Comparison of ENCODE assay signal across 8 cellular contexts in genomic region chr2:87456477-87457128, GRCh38.
DNase-seq lines count a peak whose midpoint lies in the region; ATAC-seq and TF ChIP-seq lines count a peak whose summit lies in the region.
"Not testable (repeated sequence)": the region's sequence is repeated elsewhere in the genome, so short reads cannot be mapped to it uniquely, and the experiment has no call there.

No MANE protein-coding gene starts in this region.

- H3K27me3 ChIP-seq in Peyer's patch; esophagus squamous epithelium; thoracic aorta (replicated peaks; ENCODE audit: insufficient read depth): not testable (repeated sequence)

- TF ChIP-seq POLR2A in Peyer's patch (IDR thresholded peaks at IDR 0.05); esophagus squamous epithelium (IDR thresholded peaks at IDR 0.05): not testable (repeated sequence)

- H3K27ac ChIP-seq in Peyer's patch (peak overlapping the region in 3 of 4 donors; percentile 55 to 79 (median 58)), esophagus squamous epithelium (peak overlapping the region in 3 of 4 donors; percentile 63 to 81 (median 75)), thoracic aorta (peak overlapping the region; percentile 84 to 88)

- H3K9me3 Mint-ChIP-seq in activated T-helper 2 cell treated with anti-CD3 and anti-CD28 coated beads, Interferon-gamma antibody, Interleukin-2, Interleukin-4, amounts not matched to agents 10 μg/mL and 5 μg/mL and 100 μg/mL, durations not matched to agents 14 hours and 24 hours and 36 hours = not testable (repeated sequence)

- intact Hi-C loops in activated T-helper 2 cell treated with anti-CD3 and anti-CD28 coated beads, Interferon-gamma antibody, Interleukin-2, Interleukin-4, amounts not matched to agents 10 μg/mL and 5 μg/mL and 100 μg/mL, durations not matched to agents 14 hours and 24 hours and 36 hours (cut with micrococcal nuclease); esophagus squamous epithelium (cut with DNase I); mucosa of descending colon (cut with DNase I, micrococcal nuclease): not testable (repeated sequence)

- peak in 1 of 3 donors; percentile 19 for DNase-seq in Peyer's patch
- DNase-seq in activated T-helper 2 cell treated with anti-CD3 and anti-CD28 coated beads, Interferon-gamma antibody, Interleukin-2, Interleukin-4, amounts not matched to agents 10 μg/mL and 5 μg/mL and 100 μg/mL, durations not matched to agents 14 hours and 24 hours and 36 hours (ENCODE audit: low spot score); esophagus squamous epithelium (lab: John Stamatoyannopoulos, UW); mucosa of descending colon; thoracic aorta (ENCODE audit: low spot score): not testable (repeated sequence)

- peaks cover 15% of the 10 kb centered on the region for H3K36me3 Mint-ChIP-seq in activated T-helper 2 cell treated with anti-CD3 and anti-CD28 coated beads, Interferon-gamma antibody, Interleukin-2, Interleukin-4, amounts not matched to agents 10 μg/mL and 5 μg/mL and 100 μg/mL, durations not matched to agents 14 hours and 24 hours and 36 hours (ENCODE audit: low read depth)

- peaks cover 21% of the 10 kb centered on the region for H3K4me1 Mint-ChIP-seq in activated T-helper 2 cell treated with anti-CD3 and anti-CD28 coated beads, Interferon-gamma antibody, Interleukin-2, Interleukin-4, amounts not matched to agents 10 μg/mL and 5 μg/mL and 100 μg/mL, durations not matched to agents 14 hours and 24 hours and 36 hours (ENCODE audit: low read depth)

- H3K4me3 Mint-ChIP-seq in activated T-helper 2 cell treated with anti-CD3 and anti-CD28 coated beads, Interferon-gamma antibody, Interleukin-2, Interleukin-4, amounts not matched to agents 10 μg/mL and 5 μg/mL and 100 μg/mL, durations not matched to agents 14 hours and 24 hours and 36 hours (ENCODE audit: low read depth) = peak overlapping the region; percentile 83

- H3K4me1 ChIP-seq in Peyer's patch; esophagus squamous epithelium; mucosa of descending colon (ENCODE audit: low read depth): not testable (repeated sequence)
- H3K4me1 ChIP-seq in thoracic aorta (ENCODE audit: control insufficient read depth in 1 of 2, low read depth in 2 of 2) = peaks cover 13 to 22% of the 10 kb centered on the region in 2 donors

- not testable (repeated sequence) for H3K36me3 ChIP-seq in Peyer's patch; esophagus squamous epithelium; mucosa of descending colon (ENCODE audit: low read depth); thoracic aorta

- H3K4me3 ChIP-seq in Peyer's patch, mucosa of descending colon: not testable (repeated sequence)
- peak overlapping the region in 3 of 4 donors; percentile 16 to 53 (median 23) for H3K4me3 ChIP-seq in esophagus squamous epithelium
- peak overlapping the region; percentile 71 for H3K4me3 ChIP-seq in thoracic aorta

- not testable (repeated sequence) for H3K27me3 Mint-ChIP-seq in activated T-helper 2 cell treated with anti-CD3 and anti-CD28 coated beads, Interferon-gamma antibody, Interleukin-2, Interleukin-4, amounts not matched to agents 10 μg/mL and 5 μg/mL and 100 μg/mL, durations not matched to agents 14 hours and 24 hours and 36 hours (ENCODE audit: low read depth)

- WGBS in esophagus squamous epithelium, 2 donors = 18 to 19% methylated on average over 5 of the region's 17 CpGs

- peak overlapping the region; percentile 81 for H3K27ac Mint-ChIP-seq in activated T-helper 2 cell treated with anti-CD3 and anti-CD28 coated beads, Interferon-gamma antibody, Interleukin-2, Interleukin-4, amounts not matched to agents 10 μg/mL and 5 μg/mL and 100 μg/mL, durations not matched to agents 14 hours and 24 hours and 36 hours

- TF ChIP-seq CTCF in Peyer's patch (IDR thresholded peaks at IDR 0.05); esophagus squamous epithelium (IDR thresholded peaks at IDR 0.05); mucosa of descending colon (IDR thresholded peaks at IDR 0.05); thoracic aorta (IDR thresholded peaks at IDR 0.05): not testable (repeated sequence)

- peak; percentile 68 for ATAC-seq in GM18498 (IDR thresholded peaks at IDR 0.05; ENCODE audit: unreplicated experiment)
- ATAC-seq in GM21619 (IDR thresholded peaks at IDR 0.05; ENCODE audit: unreplicated experiment) = peak; percentile 71
- peak; percentile 82 for ATAC-seq in HG03159 (IDR thresholded peaks at IDR 0.05; ENCODE audit: unreplicated experiment)
- peak; percentile 47 for ATAC-seq in mucosa of descending colon
- peak; percentile 39 for ATAC-seq in thoracic aorta (ENCODE audit: insufficient number of reproducible peaks, low FRiP score, low read depth)

- H3K9me3 ChIP-seq in Peyer's patch, esophagus squamous epithelium, mucosa of descending colon, thoracic aorta: not testable (repeated sequence)
